ENCODE assay signal across 8 cellular contexts in the genomic region with DNA sequence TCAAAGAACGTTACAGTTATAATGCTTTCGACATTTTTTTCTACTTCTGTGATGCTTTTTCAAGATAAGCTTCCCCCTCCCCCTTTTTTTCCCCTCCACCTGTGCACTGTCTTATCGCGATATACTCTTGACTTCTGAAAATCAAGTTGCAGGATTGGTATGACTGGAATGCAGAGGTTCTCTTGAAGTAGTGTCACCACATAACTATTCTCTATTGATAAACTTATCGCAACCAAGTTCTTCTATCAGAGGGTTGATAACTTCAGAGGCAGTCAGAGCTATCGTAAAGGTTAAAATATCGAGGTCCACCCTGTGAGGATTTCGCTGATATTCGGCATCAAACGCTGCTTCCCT. TPM values are rescaled to one million over a fixed set of nuclear protein-coding genes. Genes with fewer than 3 reads are reported as not detected.
A peak's percentile ranks its signal among the peaks of the same experiment; 100 is the strongest.
DNase-seq lines count a peak whose midpoint lies in the region; ATAC-seq and TF ChIP-seq lines count a peak whose summit lies in the region.

No MANE protein-coding gene starts in this region.

- H3K9me3 ChIP-seq in adrenal gland (replicated peaks in 1 of 3) = no peaks in the 10 kb centered on the region
- no peaks in the 10 kb centered on the region for H3K9me3 ChIP-seq in left lung
- no peaks in the 10 kb centered on the region for H3K9me3 ChIP-seq in transverse colon

- POLR2A ChIA-PET in BJ (lab: Charles Lee) = no interaction called here

- 2 to 3% (median 2%) methylated on average over 10 of the region's 10 CpGs for WGBS in adrenal gland, 4 donors
- 2 to 3% methylated on average over 4 to 10 of the region's 10 CpGs for WGBS in transverse colon (ENCODE audit: low coverage in 1 of 2), 2 donors

- in situ Hi-C loops in transverse colon (cut with MboI; ENCODE audit: low pct_ligation_motif_present in 1 of 4, low pct_unique_long_range_greater_than_20kb in 1 of 4, low sequenced_read_pairs in 3 of 4) = loop anchor here (10.0 to 25.0 kb wide), 4 partner anchors 94 to 427 kb away; a partner anchor contains a TSS

- H3K4me3 ChIP-seq in BJ (ENCODE audit: low read depth, low read length) (peak overlapping the region; percentile 87), adrenal gland (peak overlapping the region in 3 of 4 donors; percentile 68 to 78 (median 77)), left lung (peak overlapping the region; percentile 68 to 73), transverse colon (peak overlapping the region; percentile 71 to 95 (median 84))

- intact Hi-C loops in adrenal gland (cut with DNase I) = loop anchor here in 1 of 2 donors (10.0 kb wide), 2 partner anchors 64 to 94 kb away; a partner anchor contains a TSS
- intact Hi-C loops in left lung (cut with DNase I) = loop anchor here in 1 of 2 donors (10.0 kb wide), 1 partner anchor 64 kb away; no protein-coding TSS in a partner anchor
- intact Hi-C loops in transverse colon (cut with DNase I; ENCODE audit: low total_unique reads) = loop anchor here (10.0 kb wide), 2 partner anchors 64 to 194 kb away; a partner anchor contains a TSS

- DNase-seq in BJ (ENCODE audit: low read depth) = no peak
- peak in 1 of 7 donors; percentile 45 for DNase-seq in adrenal gland
- DNase-seq in left lung = no peak
- DNase-seq in transverse colon = no peak
- no peak for DNase-seq in midbrain (lab: John Stamatoyannopoulos, UW)
- no peak for DNase-seq in C1 segment of cervical spinal cord (lab: John Stamatoyannopoulos, UW)

- H3K36me3 ChIP-seq in BJ (ENCODE audit: control insufficient read depth, insufficient read depth, low read length) = no peaks in the 10 kb centered on the region
- H3K36me3 ChIP-seq in adrenal gland (replicated peaks in 1 of 2) = no peaks in the 10 kb centered on the region
- no peaks in the 10 kb centered on the region for H3K36me3 ChIP-seq in left lung
- H3K36me3 ChIP-seq in transverse colon = no peaks in the 10 kb centered on the region

- CTCF ChIA-PET in BJ (lab: Yijun Ruan, JAX) = interaction anchor here (1.0 to 5.1 kb wide), 4 partner anchors 9 to 295 kb away, joined by 3 to 28 read pairs (median 4); a partner anchor contains a TSS

- peak in 1 of 2 donors; percentile 11 for TF ChIP-seq POLR2A in adrenal gland (IDR thresholded peaks at IDR 0.05)
- TF ChIP-seq POLR2A in transverse colon (IDR thresholded peaks at IDR 0.05) = no peak

- TF ChIP-seq EP300 in transverse colon (IDR thresholded peaks at IDR 0.05; ENCODE audit: low read depth) = no peak

- ATAC-seq in HG03135 (IDR thresholded peaks at IDR 0.05; ENCODE audit: unreplicated experiment) = peak; percentile 13
- ATAC-seq in left lung = no peak
- no peak for ATAC-seq in GM21423 (IDR thresholded peaks at IDR 0.05; ENCODE audit: unreplicated experiment)

- H3K27me3 ChIP-seq in BJ (ENCODE audit: control insufficient read depth, insufficient read depth, low read length) = no peaks in the 10 kb centered on the region
- H3K27me3 ChIP-seq in adrenal gland = no peaks in the 10 kb centered on the region
- no peaks in the 10 kb centered on the region for H3K27me3 ChIP-seq in left lung
- no peaks in the 10 kb centered on the region for H3K27me3 ChIP-seq in transverse colon

- TF ChIP-seq CTCF in BJ (IDR thresholded peaks at IDR 0.05; ENCODE audit: insufficient read depth, low read depth, low read length) (no peak), adrenal gland (IDR thresholded peaks at IDR 0.05) (no peak), left lung (IDR thresholded peaks at IDR 0.05) (no peak), transverse colon (IDR thresholded peaks at IDR 0.05) (no peak)

- H3K27ac ChIP-seq in adrenal gland (peak overlapping the region; percentile 93 to 100 (median 97)), left lung (peak overlapping the region; percentile 90 to 93), transverse colon (peak overlapping the region; percentile 95 to 98 (median 96))

- H3K4me1 ChIP-seq in adrenal gland (replicated peaks in 1 of 2) (peaks cover 10 to 24% of the 10 kb centered on the region in 2 donors), left lung (peaks cover 10 to 29% of the 10 kb centered on the region in 2 donors), transverse colon (peaks cover 11 to 20% (median 13%) of the 10 kb centered on the region in 4 donors)

RNA-seq across cellular contexts. Expression of a gene that starts 0.8 kb away (rescaled TPM):
- polyA plus RNA-seq in BJ (2011; rRNA removed) (5.5 and 7.9 TPM in 2 replicates), adrenal gland (10 to 100 TPM; 19.2 to 31.7 (median 27.8) TPM)
- 2.1 and 2.2 TPM in 2 replicates for polyA minus RNA-seq in BJ (2011; rRNA and poly(A)+ RNA removed)
- total RNA-seq in adrenal gland (10 to 100 TPM; 13.9 to 32.9 (median 25.9) TPM), left lung (10 to 100 TPM; 16.6 to 16.8 TPM), transverse colon (1 to 10 TPM; 7.5 to 10.0 (median 8.1) TPM)

RNA-seq across cellular contexts. Expression of a gene that starts 6.5 kb away (rescaled TPM):
- polyA plus RNA-seq in BJ (2011; rRNA removed) = 2.2 and 2.3 TPM in 2 replicates
- polyA minus RNA-seq in BJ (2011; rRNA and poly(A)+ RNA removed) = 1.1 and 1.3 TPM in 2 replicates
- total RNA-seq in adrenal gland = 1 to 10 TPM; 1.6 to 6.7 (median 3.8) TPM
- polyA plus RNA-seq in adrenal gland = 1 to 10 TPM; 2.7 to 4.3 (median 3.8) TPM
- 1 to 10 TPM; 2.0 to 3.0 TPM for total RNA-seq in left lung
- 1 to 10 TPM in 3 of 4 donors, under 1 TPM in 1; 1.00 to 1.5 (median 1.3) TPM for total RNA-seq in transverse colon

RNA-seq across cellular contexts. Expression of a gene that starts 24.2 kb away (rescaled TPM):
- polyA plus RNA-seq in BJ (2011; rRNA removed) = not detected in 2 replicates
- polyA minus RNA-seq in BJ (2011; rRNA and poly(A)+ RNA removed) = not detected in 2 replicates
- total RNA-seq in adrenal gland = not detected
- not detected for polyA plus RNA-seq in adrenal gland
- total RNA-seq in left lung = not detected
- not detected for total RNA-seq in transverse colon

RNA-seq across cellular contexts. Expression of a gene that starts 40.4 kb away (rescaled TPM):
- polyA plus RNA-seq in BJ (2011; rRNA removed) (0.71 and 1.0 TPM in 2 replicates), adrenal gland (under 1 TPM in 1 of 3 donors, not detected in 2; 0.10 TPM)
- 0.26 and 0.38 TPM in 2 replicates for polyA minus RNA-seq in BJ (2011; rRNA and poly(A)+ RNA removed)
- total RNA-seq in adrenal gland (not detected), left lung (under 1 TPM in 1 of 2 donors, not detected in 1; 0.12 TPM), transverse colon (not detected)

RNA-seq across cellular contexts. Expression of a gene that starts 58.5 kb away (rescaled TPM):
- 86.1 and 97.8 TPM in 2 replicates for polyA plus RNA-seq in BJ (2011; rRNA removed)
- polyA minus RNA-seq in BJ (2011; rRNA and poly(A)+ RNA removed) = 55.0 and 78.8 TPM in 2 replicates
- total RNA-seq in adrenal gland = 10 to 100 TPM; 52.8 to 93.4 (median 64.9) TPM
- 100 to 1,000 TPM in 2 of 3 donors, 10 to 100 TPM in 1; 77.7 to 147 (median 118) TPM for polyA plus RNA-seq in adrenal gland
- total RNA-seq in left lung = 10 to 100 TPM; 46.0 to 60.3 TPM
- 10 to 100 TPM; 21.7 to 54.0 (median 33.5) TPM for total RNA-seq in transverse colon
